Comparison of ENCODE assay signal across 8 cellular contexts in the genomic region with DNA sequence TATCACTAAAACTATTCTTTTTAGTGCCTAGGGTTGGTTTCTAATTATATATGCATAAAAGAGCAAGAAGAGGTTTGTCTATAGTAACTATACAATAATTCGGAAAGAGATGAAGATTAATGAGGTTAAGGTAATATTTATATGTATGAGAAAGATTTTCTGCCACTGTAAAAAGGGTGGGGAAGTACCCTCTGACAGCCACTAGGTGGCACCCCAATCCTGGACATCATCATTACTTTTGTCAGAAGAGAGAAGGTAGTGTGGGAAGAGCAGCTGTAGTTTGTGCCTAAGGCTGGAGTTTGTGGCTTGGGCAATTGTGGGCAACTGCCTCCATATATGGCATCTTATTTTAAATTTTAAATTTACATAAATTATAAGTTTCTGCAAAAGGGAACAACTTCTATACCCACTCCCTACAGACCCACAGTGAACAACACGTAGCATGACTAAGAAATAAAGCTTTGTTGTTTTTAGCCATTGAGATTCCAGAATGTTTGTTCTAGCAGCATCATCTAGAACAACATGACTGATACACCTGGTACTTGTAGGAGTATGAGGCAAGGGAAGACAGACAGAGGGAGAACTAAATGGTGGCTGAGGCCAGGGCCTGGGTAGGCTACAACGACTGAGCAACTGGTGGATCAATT. TPM values are rescaled to one million over a fixed set of nuclear protein-coding genes. Genes with fewer than 3 reads are reported as not detected.
DNase-seq lines count a peak whose midpoint lies in the region; ATAC-seq and TF ChIP-seq lines count a peak whose summit lies in the region.

No MANE protein-coding gene starts in this region.

- DNase-seq in GM04504 (ENCODE audit: low read depth), result peak; percentile 28
- DNase-seq in HFF-Myc (ENCODE audit: extremely low read depth, low read depth), result peak; percentile 45
- DNase-seq in NCI-H1417 (lab: John Stamatoyannopoulos, UW), result peak; percentile 45 to 84 (median 76)
- peak; percentile 14 to 65 (median 53) for DNase-seq in T-helper 1 cell
- DNase-seq in amniotic epithelial cell (ENCODE audit: low read depth), result peak; percentile 65
- peak; percentile 47 to 72 (median 59) for DNase-seq in right cardiac atrium
- DNase-seq in sciatic nerve (ENCODE audit: low spot score), result peak; percentile 79

- TF ChIP-seq CTCF in HFF-Myc (IDR thresholded peaks at IDR 0.05; ENCODE audit: low read depth, low read length, missing control alignments), result peak; percentile 86

- WGBS in right cardiac atrium, result 64% methylated on average over 3 of the region's 3 CpGs

- no peak overlapping the region for H3K4me3 ChIP-seq in HFF-Myc (replicated peaks; ENCODE audit: low read depth, low read length)
- H3K4me3 ChIP-seq in right cardiac atrium (ENCODE audit: low read length), result no peak overlapping the region

- ATAC-seq in right cardiac atrium (peak; percentile 71 to 79), sciatic nerve (peak; percentile 80), GM21360 (IDR thresholded peaks at IDR 0.05; ENCODE audit: unreplicated experiment) (no peak)

- peaks cover 6% of the 10 kb centered on the region for H3K4me1 ChIP-seq in right cardiac atrium (ENCODE audit: control insufficient read depth, insufficient read depth, low read length)

- H3K27me3 ChIP-seq in right cardiac atrium (ENCODE audit: control insufficient read depth, insufficient read depth), result no peaks in the 10 kb centered on the region

- intact Hi-C loops in right cardiac atrium (cut with DNase I) (loop anchor here in 3 of 4 donors (1.0 to 5.0 kb wide), 3 partner anchors 57 to 69 kb away; partner anchors contain the start of gene GNPTAB (in 1 of the 3)), sciatic nerve (cut with DNase I) (loop anchor here (10.0 kb wide), 1 partner anchor 61 kb away; the partner anchor contains the start of gene GNPTAB)

- no peak overlapping the region for H3K27ac ChIP-seq in right cardiac atrium (ENCODE audit: low read length)

- no peaks in the 10 kb centered on the region for H3K9me3 ChIP-seq in right cardiac atrium (ENCODE audit: control insufficient read depth, low read length)

RNA-seq across cellular contexts. Expression of gene SYCP3, which starts 34.4 kb away (rescaled TPM):
- total RNA-seq in right cardiac atrium (under 1 TPM in 1 of 4 donors, not detected in 3; 0.18 TPM), sciatic nerve (not detected)
- 0.05 TPM for polyA plus RNA-seq in right cardiac atrium

RNA-seq across cellular contexts. Expression of gene GNPTAB, which starts 57.1 kb away (rescaled TPM):
- total RNA-seq in right cardiac atrium, result 10 to 100 TPM; 46.7 to 53.6 (median 50.7) TPM
- 25.6 TPM for polyA plus RNA-seq in right cardiac atrium
- total RNA-seq in sciatic nerve, result 45.7 TPM

Comparison
In these comparisons a context has a peak if more than half of its experiments do, and no peak if none do; other contexts are left out.
1. DNase-seq: peak in every context shown above with its lines; median percentile 79 in sciatic nerve; 76 in NCI-H1417; 65 in amniotic epithelial cell; 59 in right cardiac atrium; 53 in T-helper 1 cell; 45 in HFF-Myc; 28 in GM04504.